Comparison of ENCODE assay signal across 8 cellular contexts in the genomic region with DNA sequence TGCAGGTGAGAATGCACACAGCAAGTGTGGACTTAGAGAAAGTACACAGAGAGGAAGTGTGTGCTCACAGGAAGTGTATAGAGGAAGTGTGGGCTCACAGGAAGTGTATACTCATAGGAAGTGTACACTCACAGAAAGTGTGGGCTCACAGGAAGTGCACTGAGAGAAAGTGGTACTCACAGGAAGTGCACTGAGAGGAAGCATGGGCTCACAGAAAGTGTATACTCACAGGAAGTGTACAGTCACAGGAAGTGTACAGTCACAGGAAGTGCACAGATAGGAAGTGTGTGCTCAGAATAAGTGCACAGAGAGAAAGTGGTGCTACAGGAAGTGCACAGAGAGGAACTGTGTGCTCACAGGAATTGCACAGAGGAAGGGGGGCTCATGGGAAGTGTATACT.
A peak's percentile ranks its signal among the peaks of the same experiment; 100 is the strongest.
DNase-seq lines count a peak whose midpoint lies in the region; ATAC-seq, FAIRE-seq and TF ChIP-seq lines count a peak whose summit lies in the region.
"Not testable (repeated sequence)": the region's sequence is repeated elsewhere in the genome, so short reads cannot be mapped to it uniquely, and the experiment has no call there.

No MANE protein-coding gene starts in this region.

- not testable (repeated sequence) for H3K36me3 Mint-ChIP-seq in CD4-positive, alpha-beta memory T cell; activated CD4-positive, alpha-beta T cell treated with anti-CD3 and anti-CD28 coated beads, Interleukin-2, amount 10 ng/mL, durations not matched to agents 24 days and 14 days (ENCODE audit: low read depth); activated T-helper 17 cell treated with anti-CD3 and anti-CD28 coated beads, Interleukin-2, amount 50 U/mL, for 72 hours (ENCODE audit: low read depth); natural killer cell
- peaks cover 18% of the 10 kb centered on the region for H3K36me3 Mint-ChIP-seq in activated naive CD8-positive, alpha-beta T cell treated with anti-CD3 and anti-CD28 coated beads, Interleukin-2, amount 50 U/mL, for 24 hours (ENCODE audit: low read depth)
- peaks cover 18% of the 10 kb centered on the region for H3K36me3 Mint-ChIP-seq in stimulated activated naive CD8-positive, alpha-beta T cell treated with anti-CD3 and anti-CD28 coated beads, Interleukin-15, Interleukin-2, amounts not matched to agents 100 ng/mL and 50 ng/mL, for 24 hours (ENCODE audit: low read depth)

- not testable (repeated sequence) for TF ChIP-seq CTCF in natural killer cell (IDR thresholded peaks at IDR 0.05)

- H3K9me3 ChIP-seq in CD4-positive, alpha-beta memory T cell (ENCODE audit: control insufficient read depth in 1 of 2, low read length in 2 of 2), result peaks cover 0 to 14% of the 10 kb centered on the region in 2 donors

- DNase-seq in CD4-positive, alpha-beta memory T cell, result peak in 4 of 5 donors; percentile 8 to 41 (median 30)
- DNase-seq in HK-2 (ENCODE audit: unreplicated experiment) (peak; percentile 5), RCC 7860 (ENCODE audit: low spot score) (peak; percentile 33)
- DNase-seq in activated CD4-positive, alpha-beta T cell treated with anti-CD3 and anti-CD28 coated beads, Interleukin-2, amount 10 ng/mL, durations not matched to agents 24 days and 14 days, result peak; percentile 61
- peak; percentile 12 for DNase-seq in activated naive CD8-positive, alpha-beta T cell treated with anti-CD3 and anti-CD28 coated beads, Interleukin-2, amount 50 U/mL, for 24 hours
- not testable (repeated sequence) for DNase-seq in natural killer cell

- H3K27me3 ChIP-seq in CD4-positive, alpha-beta memory T cell (ENCODE audit: insufficient read depth, low read length), result not testable (repeated sequence)

- POLR2A ChIA-PET in CD4-positive, alpha-beta memory T cell (lab: Charles Lee; ENCODE audit: partially characterized antibody), result not testable (repeated sequence)

- peak overlapping the region in 5 of 8 donors; percentile 17 to 54 (median 40) for H3K4me3 Mint-ChIP-seq in CD4-positive, alpha-beta memory T cell
- not testable (repeated sequence) for H3K4me3 Mint-ChIP-seq in activated CD4-positive, alpha-beta T cell treated with anti-CD3 and anti-CD28 coated beads, Interleukin-2, amount 10 ng/mL, durations not matched to agents 24 days and 14 days; activated naive CD8-positive, alpha-beta T cell treated with anti-CD3 and anti-CD28 coated beads, Interleukin-2, amount 50 U/mL, for 24 hours; natural killer cell; stimulated activated naive CD8-positive, alpha-beta T cell treated with anti-CD3 and anti-CD28 coated beads, Interleukin-15, Interleukin-2, amounts not matched to agents 100 ng/mL and 50 ng/mL, for 24 hours
- peak overlapping the region; percentile 46 for H3K4me3 Mint-ChIP-seq in activated T-helper 17 cell treated with anti-CD3 and anti-CD28 coated beads, Interleukin-2, amount 50 U/mL, for 72 hours

- intact Hi-C loops in CD4-positive, alpha-beta memory T cell (cut with micrococcal nuclease); activated CD4-positive, alpha-beta T cell treated with anti-CD3 and anti-CD28 coated beads, Interleukin-2, amount 10 ng/mL, durations not matched to agents 24 days and 14 days (cut with micrococcal nuclease); natural killer cell (cut with micrococcal nuclease): not testable (repeated sequence)

- FAIRE-seq in RCC 7860 (lab: Jason Lieb, UNC), result not testable (repeated sequence)

- peak; percentile 12 for ATAC-seq in activated T-helper 17 cell treated with anti-CD3 and anti-CD28 coated beads, Interleukin-2, amount 50 U/mL, for 72 hours (replicated peaks)
- ATAC-seq in activated naive CD8-positive, alpha-beta T cell treated with anti-CD3 and anti-CD28 coated beads, Interleukin-2, amount 50 U/mL, for 24 hours, result peak; percentile 72
- ATAC-seq in natural killer cell, result peak; percentile 6 to 65 (median 57)

- peak overlapping the region; percentile 53 to 94 (median 83) for H3K27ac Mint-ChIP-seq in CD4-positive, alpha-beta memory T cell
- H3K27ac Mint-ChIP-seq in activated CD4-positive, alpha-beta T cell treated with anti-CD3 and anti-CD28 coated beads, Interleukin-2, amount 10 ng/mL, durations not matched to agents 24 days and 14 days, result peak overlapping the region; percentile 79
- H3K27ac Mint-ChIP-seq in activated T-helper 17 cell treated with anti-CD3 and anti-CD28 coated beads, Interleukin-2, amount 50 U/mL, for 72 hours, result peak overlapping the region; percentile 64
- H3K27ac Mint-ChIP-seq in activated naive CD8-positive, alpha-beta T cell treated with anti-CD3 and anti-CD28 coated beads, Interleukin-2, amount 50 U/mL, for 24 hours, result peak overlapping the region; percentile 81
- H3K27ac Mint-ChIP-seq in natural killer cell, result peak overlapping the region; percentile 81 to 87
- peak overlapping the region; percentile 84 for H3K27ac Mint-ChIP-seq in stimulated activated naive CD8-positive, alpha-beta T cell treated with anti-CD3 and anti-CD28 coated beads, Interleukin-15, Interleukin-2, amounts not matched to agents 100 ng/mL and 50 ng/mL, for 24 hours

- not testable (repeated sequence) for H3K4me3 ChIP-seq in CD4-positive, alpha-beta memory T cell (ENCODE audit: low read length in 2 of 2)

- CTCF ChIA-PET in CD4-positive, alpha-beta memory T cell (lab: Charles Lee; ENCODE audit: partially characterized antibody), result not testable (repeated sequence)

- not testable (repeated sequence) for H3K4me1 ChIP-seq in CD4-positive, alpha-beta memory T cell (ENCODE audit: insufficient read depth, low read length)

- H3K27ac ChIP-seq in CD4-positive, alpha-beta memory T cell (ENCODE audit: low read depth, low read length), result not testable (repeated sequence)

- H3K4me1 Mint-ChIP-seq in CD4-positive, alpha-beta memory T cell, result peaks cover 5 to 35% (median 13%) of the 10 kb centered on the region in 4 donors
- H3K4me1 Mint-ChIP-seq in activated CD4-positive, alpha-beta T cell treated with anti-CD3 and anti-CD28 coated beads, Interleukin-2, amount 10 ng/mL, durations not matched to agents 24 days and 14 days; activated T-helper 17 cell treated with anti-CD3 and anti-CD28 coated beads, Interleukin-2, amount 50 U/mL, for 72 hours: not testable (repeated sequence)
- peaks cover 18% of the 10 kb centered on the region for H3K4me1 Mint-ChIP-seq in activated naive CD8-positive, alpha-beta T cell treated with anti-CD3 and anti-CD28 coated beads, Interleukin-2, amount 50 U/mL, for 24 hours
- H3K4me1 Mint-ChIP-seq in natural killer cell, result peaks cover 12 to 20% of the 10 kb centered on the region in 2 donors
- H3K4me1 Mint-ChIP-seq in stimulated activated naive CD8-positive, alpha-beta T cell treated with anti-CD3 and anti-CD28 coated beads, Interleukin-15, Interleukin-2, amounts not matched to agents 100 ng/mL and 50 ng/mL, for 24 hours (ENCODE audit: low read depth), result peaks cover 18% of the 10 kb centered on the region

- H3K9me3 Mint-ChIP-seq in CD4-positive, alpha-beta memory T cell, result peaks cover 5 to 29% (median 20%) of the 10 kb centered on the region in 8 donors
- peaks cover 18% of the 10 kb centered on the region for H3K9me3 Mint-ChIP-seq in activated CD4-positive, alpha-beta T cell treated with anti-CD3 and anti-CD28 coated beads, Interleukin-2, amount 10 ng/mL, durations not matched to agents 24 days and 14 days
- H3K9me3 Mint-ChIP-seq in activated T-helper 17 cell treated with anti-CD3 and anti-CD28 coated beads, Interleukin-2, amount 50 U/mL, for 72 hours, result peaks cover 10% of the 10 kb centered on the region
- peaks cover 19% of the 10 kb centered on the region for H3K9me3 Mint-ChIP-seq in activated naive CD8-positive, alpha-beta T cell treated with anti-CD3 and anti-CD28 coated beads, Interleukin-2, amount 50 U/mL, for 24 hours
- not testable (repeated sequence) for H3K9me3 Mint-ChIP-seq in natural killer cell
- peaks cover 18% of the 10 kb centered on the region for H3K9me3 Mint-ChIP-seq in stimulated activated naive CD8-positive, alpha-beta T cell treated with anti-CD3 and anti-CD28 coated beads, Interleukin-15, Interleukin-2, amounts not matched to agents 100 ng/mL and 50 ng/mL, for 24 hours

- H3K36me3 ChIP-seq in CD4-positive, alpha-beta memory T cell (ENCODE audit: insufficient read depth, low read length), result not testable (repeated sequence)

- H3K27me3 Mint-ChIP-seq in CD4-positive, alpha-beta memory T cell; activated CD4-positive, alpha-beta T cell treated with anti-CD3 and anti-CD28 coated beads, Interleukin-2, amount 10 ng/mL, durations not matched to agents 24 days and 14 days; activated T-helper 17 cell treated with anti-CD3 and anti-CD28 coated beads, Interleukin-2, amount 50 U/mL, for 72 hours; activated naive CD8-positive, alpha-beta T cell treated with anti-CD3 and anti-CD28 coated beads, Interleukin-2, amount 50 U/mL, for 24 hours; natural killer cell (ENCODE audit: low read depth in 2 of 2); stimulated activated naive CD8-positive, alpha-beta T cell treated with anti-CD3 and anti-CD28 coated beads, Interleukin-15, Interleukin-2, amounts not matched to agents 100 ng/mL and 50 ng/mL, for 24 hours: not testable (repeated sequence)

Comparison
In these comparisons a context has a peak if more than half of its experiments do, and no peak if none do; other contexts are left out.
1. ATAC-seq: peak in every context shown above with its lines; median percentile 72 in activated naive CD8-positive, alpha-beta T cell treated with anti-CD3 and anti-CD28 coated beads, Interleukin-2, amount 50 U/mL, for 24 hours; 57 in natural killer cell; 12 in activated T-helper 17 cell treated with anti-CD3 and anti-CD28 coated beads, Interleukin-2, amount 50 U/mL, for 72 hours.